1 cellular context compared by ENCODE assay signal in the genomic region with DNA sequence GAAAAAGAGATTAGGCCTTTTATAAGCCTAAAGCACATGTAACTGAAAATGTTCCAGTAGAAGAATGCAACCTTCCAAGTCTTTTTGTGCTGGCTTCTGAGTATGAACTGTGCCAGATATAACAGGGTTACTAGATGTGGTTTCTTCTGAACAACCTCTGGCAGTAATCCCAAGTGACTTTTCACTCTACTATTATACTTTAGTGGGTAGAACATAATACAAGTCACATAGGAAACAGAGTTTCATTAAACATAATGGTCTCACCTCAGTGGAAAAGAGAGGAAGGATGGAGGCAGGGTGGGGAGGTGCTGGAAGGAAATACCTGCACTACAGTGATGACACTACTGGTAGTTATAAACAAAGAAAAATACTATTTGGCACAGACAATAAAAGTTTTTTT.
TF ChIP-seq lines count a peak whose summit lies in the region.

No MANE protein-coding gene starts in this region.

TF ChIP-seq in SK-N-SH treated with all-trans-retinoic acid at 6 μM for 48 hours, 23 proteins besides CTCF, POLR2A, EP300 and RAD21 (continued from another document):
- TF ChIP-seq, protein P1, sequence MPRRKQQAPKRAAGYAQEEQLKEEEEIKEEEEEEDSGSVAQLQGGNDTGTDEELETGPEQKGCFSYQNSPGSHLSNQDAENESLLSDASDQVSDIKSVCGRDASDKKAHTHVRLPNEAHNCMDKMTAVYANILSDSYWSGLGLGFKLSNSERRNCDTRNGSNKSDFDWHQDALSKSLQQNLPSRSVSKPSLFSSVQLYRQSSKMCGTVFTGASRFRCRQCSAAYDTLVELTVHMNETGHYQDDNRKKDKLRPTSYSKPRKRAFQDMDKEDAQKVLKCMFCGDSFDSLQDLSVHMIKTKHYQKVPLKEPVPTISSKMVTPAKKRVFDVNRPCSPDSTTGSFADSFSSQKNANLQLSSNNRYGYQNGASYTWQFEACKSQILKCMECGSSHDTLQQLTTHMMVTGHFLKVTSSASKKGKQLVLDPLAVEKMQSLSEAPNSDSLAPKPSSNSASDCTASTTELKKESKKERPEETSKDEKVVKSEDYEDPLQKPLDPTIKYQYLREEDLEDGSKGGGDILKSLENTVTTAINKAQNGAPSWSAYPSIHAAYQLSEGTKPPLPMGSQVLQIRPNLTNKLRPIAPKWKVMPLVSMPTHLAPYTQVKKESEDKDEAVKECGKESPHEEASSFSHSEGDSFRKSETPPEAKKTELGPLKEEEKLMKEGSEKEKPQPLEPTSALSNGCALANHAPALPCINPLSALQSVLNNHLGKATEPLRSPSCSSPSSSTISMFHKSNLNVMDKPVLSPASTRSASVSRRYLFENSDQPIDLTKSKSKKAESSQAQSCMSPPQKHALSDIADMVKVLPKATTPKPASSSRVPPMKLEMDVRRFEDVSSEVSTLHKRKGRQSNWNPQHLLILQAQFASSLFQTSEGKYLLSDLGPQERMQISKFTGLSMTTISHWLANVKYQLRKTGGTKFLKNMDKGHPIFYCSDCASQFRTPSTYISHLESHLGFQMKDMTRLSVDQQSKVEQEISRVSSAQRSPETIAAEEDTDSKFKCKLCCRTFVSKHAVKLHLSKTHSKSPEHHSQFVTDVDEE (CRISPR knock-in tag; IDR thresholded peaks at IDR 0.05), result no peak
- TF ChIP-seq CSRNP3 (CRISPR knock-in tag; IDR thresholded peaks at IDR 0.05) (no peak), SNAI2 (CRISPR knock-in tag; IDR thresholded peaks at IDR 0.05) (no peak), ZNF8 (CRISPR knock-in tag; IDR thresholded peaks at IDR 0.05) (no peak), PATZ1 (CRISPR knock-in tag; IDR thresholded peaks at IDR 0.05; ENCODE audit: borderline replicate concordance) (no peak)
